Comparison of ENCODE assay signal across 8 cellular contexts in genomic region chr3:146189519-146190173, GRCh38. TPM values are rescaled to one million over a fixed set of nuclear protein-coding genes. Genes with fewer than 3 reads are reported as not detected.
DNase-seq lines count a peak whose midpoint lies in the region; ATAC-seq and TF ChIP-seq lines count a peak whose summit lies in the region.

No MANE protein-coding gene starts in this region.

- TF ChIP-seq CTCF in body of pancreas (IDR thresholded peaks at IDR 0.05) (peak; percentile 64 to 74 (median 68)), testis (IDR thresholded peaks at IDR 0.05) (peak; percentile 43 to 87 (median 74))

- no peaks in the 10 kb centered on the region for H3K27me3 ChIP-seq in body of pancreas
- no peaks in the 10 kb centered on the region for H3K27me3 ChIP-seq in testis

- H3K4me3 ChIP-seq in body of pancreas (no peak overlapping the region), testis (no peak overlapping the region)

- H3K4me1 ChIP-seq in body of pancreas (peaks cover 2% of the 10 kb centered on the region), testis (no peaks in the 10 kb centered on the region)

- H3K9me3 ChIP-seq in body of pancreas = no peaks in the 10 kb centered on the region
- no peaks in the 10 kb centered on the region for H3K9me3 ChIP-seq in testis

- intact Hi-C loops in body of pancreas (cut with DNase I) (loop anchor here (10.0 kb wide), 1 partner anchor 125 kb away; no protein-coding TSS in a partner anchor), testis (cut with DNase I; ENCODE audit: low total_unique reads) (loop anchor here (10.0 kb wide), 1 partner anchor 125 kb away; no protein-coding TSS in a partner anchor)

- WGBS in body of pancreas, 2 donors = 5 to 8% methylated on average over 6 of the region's 6 CpGs
- 10% methylated on average over 6 of the region's 6 CpGs for WGBS in testis, 2 donors

- peak; percentile 19 to 20 for DNase-seq in activated T-cell treated with anti-CD3 and anti-CD28 coated beads, Interleukin-2, amount 50 U/mL, for 48 hours
- DNase-seq in activated T-cell treated with anti-CD3 and anti-CD28 coated beads for 4 hours = no peak
- peak; percentile 42 for DNase-seq in HPDE6-E6E7 (ENCODE audit: extremely low spot score)
- peak; percentile 91 for DNase-seq in NCI-H82 (lab: John Stamatoyannopoulos, UW)
- DNase-seq in body of pancreas = peak; percentile 19 to 27 (median 26)
- DNase-seq in inferior parietal cortex (ENCODE audit: extremely low spot score) = peak; percentile 74
- peak; percentile 17 for DNase-seq in testis

- TF ChIP-seq POLR2A in body of pancreas (IDR thresholded peaks at IDR 0.05) = no peak
- no peak for TF ChIP-seq POLR2A in testis (IDR thresholded peaks at IDR 0.05)

- H3K27ac ChIP-seq in body of pancreas (no peak overlapping the region), testis (no peak overlapping the region)

- ATAC-seq in GM21619 (IDR thresholded peaks at IDR 0.05; ENCODE audit: unreplicated experiment) = peak; percentile 94
- peak; percentile 86 for ATAC-seq in body of pancreas

- H3K36me3 ChIP-seq in body of pancreas (replicated peaks in 1 of 2; ENCODE audit: insufficient read depth in 1 of 2, low read depth in 2 of 2) (no peaks in the 10 kb centered on the region), testis (ENCODE audit: low read depth, missing control alignments) (no peaks in the 10 kb centered on the region)

RNA-seq across cellular contexts. Expression of gene PLOD2, which starts 28.7 kb away (rescaled TPM):
- 10 to 100 TPM; 16.8 to 24.4 TPM for total RNA-seq in body of pancreas
- 10 to 100 TPM; 13.4 to 20.9 TPM for total RNA-seq in testis
- polyA plus RNA-seq in testis (ENCODE audit: insufficient read depth, low read depth, low replicate concordance) = 9.9 TPM
